In the genomic region with DNA sequence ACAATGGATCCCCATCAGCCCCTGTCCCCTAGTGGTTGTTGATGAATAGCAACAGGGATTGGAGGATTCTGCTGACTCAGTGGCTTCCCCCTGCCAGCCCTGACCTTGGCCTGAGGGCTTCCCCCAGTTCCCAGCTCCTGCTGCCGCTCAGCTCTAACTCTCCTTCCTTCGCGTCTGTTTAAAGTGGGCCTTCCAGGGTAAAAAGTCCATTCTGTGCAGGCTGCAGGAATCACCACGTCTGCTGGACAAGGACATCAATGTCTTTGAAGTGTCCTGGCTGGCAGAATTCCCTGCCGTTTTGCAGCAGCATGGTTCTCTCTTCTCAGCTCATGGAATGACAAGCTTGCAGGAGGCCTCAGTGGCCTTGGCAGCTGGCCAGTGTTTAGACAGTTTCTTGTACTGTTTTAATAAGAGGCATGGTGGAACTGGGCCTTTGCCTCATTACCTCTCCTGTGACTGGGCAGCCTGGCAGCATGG, we compare ENCODE assay signal across 8 cellular contexts.
DNase-seq lines count a peak whose midpoint lies in the region; ATAC-seq, FAIRE-seq and TF ChIP-seq lines count a peak whose summit lies in the region.

No MANE protein-coding gene starts in this region.

- intact Hi-C loops in GM12878 (cut with micrococcal nuclease; ENCODE audit: unreplicated experiment) = no loop called here

- no peaks in the 10 kb centered on the region for H3K27me3 ChIP-seq in GM12878 (replicated peaks in 1 of 2; ENCODE audit: control insufficient read depth in 2 of 2, insufficient read depth in 2 of 2, low read length in 1 of 2)
- no peaks in the 10 kb centered on the region for H3K27me3 ChIP-seq in kidney epithelial cell (ENCODE audit: control insufficient read depth, insufficient read depth, low read length)

- H3K27me3 Mint-ChIP-seq in stimulated activated naive B cell treated with anti-CD40 and anti-IgM and Interleukin-4, amounts not matched to agents 10 μg/mL and 1 μg/mL and 100 μg/mL, for 72 hours = no peaks in the 10 kb centered on the region

- no peak for TF ChIP-seq RAD21 in GM12878 (IDR thresholded peaks at IDR 0.05; ENCODE audit: insufficient read depth, low read depth, low read length)

- BruUV-seq in GM12878 (replicated peaks; lab: Mats Ljungman, UMichigan) = no TSS peak

- H3K4me3 ChIP-seq in HEK293 (ENCODE audit: low read depth, low read length) (no peak overlapping the region), GM12878 (no peak overlapping the region), kidney epithelial cell (ENCODE audit: low read depth, low read length) (no peak overlapping the region)

- H3K4me1 Mint-ChIP-seq in stimulated activated naive B cell treated with anti-CD40 and anti-IgM and Interleukin-4, amounts not matched to agents 10 μg/mL and 1 μg/mL and 100 μg/mL, for 72 hours = peaks cover 7 to 8% of the 10 kb centered on the region in 2 donors

- H3K9ac ChIP-seq in GM12878 (ENCODE audit: control insufficient read depth, insufficient read depth, low read length) = no peak overlapping the region

- H3K36me3 ChIP-seq in HEK293 (ENCODE audit: control insufficient read depth in 2 of 2, insufficient read depth in 1 of 2, low read length in 2 of 2) = no peaks in the 10 kb centered on the region
- no peaks in the 10 kb centered on the region for H3K36me3 ChIP-seq in GM12878 (ENCODE audit: control insufficient read depth in 2 of 2, insufficient read depth in 2 of 2, low read length in 1 of 2)
- H3K36me3 ChIP-seq in kidney epithelial cell (ENCODE audit: control insufficient read depth, insufficient read depth, low read length) = no peaks in the 10 kb centered on the region

- H3K4me2 ChIP-seq in GM12878 (ENCODE audit: control insufficient read depth, insufficient read depth) = no peak overlapping the region

- no peaks in the 10 kb centered on the region; the same call in 1 of the 2 replicates for H4K20me1 ChIP-seq in GM12878 (ENCODE audit: control insufficient read depth, insufficient read depth)

- H3K4me3 Mint-ChIP-seq in stimulated activated naive B cell treated with anti-CD40 and anti-IgM and Interleukin-4, amounts not matched to agents 10 μg/mL and 1 μg/mL and 100 μg/mL, for 72 hours = no peak overlapping the region

- no peak for FAIRE-seq in GM12878 (lab: Jason Lieb, UNC)
- FAIRE-seq in HTR-8/SVneo (lab: Jason Lieb, UNC) = no peak

- WGBS in GM12878 (ENCODE audit: insufficient coverage, insufficient replicate concordance, low lambda C conversion rate, missing lambda C conversion rate) = 91% methylated on average over 5 of the region's 5 CpGs

- no peaks in the 10 kb centered on the region for H3K9me3 ChIP-seq in HEK293 (ENCODE audit: control insufficient read depth, insufficient read depth, low read depth, low read length)
- no peaks in the 10 kb centered on the region; the same call in 2 of the 3 replicates for H3K9me3 ChIP-seq in GM12878 (replicated peaks; ENCODE audit: control insufficient read depth, insufficient read depth, low read length)

- peaks cover 6% of the 10 kb centered on the region; the same call in 1 of the 2 replicates for H3K4me1 ChIP-seq in HEK293 (ENCODE audit: control insufficient read depth, insufficient read depth, low read length)
- H3K4me1 ChIP-seq in GM12878 (ENCODE audit: control insufficient read depth, insufficient read depth, low read length) = peaks cover 13% of the 10 kb centered on the region

- H3K27ac Mint-ChIP-seq in stimulated activated naive B cell treated with anti-CD40 and anti-IgM and Interleukin-4, amounts not matched to agents 10 μg/mL and 1 μg/mL and 100 μg/mL, for 72 hours = no peak overlapping the region

- CTCF ChIA-PET in HEK293 (lab: Yijun Ruan, JAX) (interaction anchor here (0.5 to 1.2 kb wide), 6 partner anchors 11 to 458 kb away, joined by 3 to 11 read pairs (median 4); no protein-coding TSS in a partner anchor), GM12878 (lab: Yijun Ruan, JAX) (no interaction called here)

- peaks cover 16 to 33% of the 10 kb centered on the region in 2 donors for H3K36me3 Mint-ChIP-seq in stimulated activated naive B cell treated with anti-CD40 and anti-IgM and Interleukin-4, amounts not matched to agents 10 μg/mL and 1 μg/mL and 100 μg/mL, for 72 hours

- POLR2A ChIA-PET in HEK293 (lab: Yijun Ruan, JAX) (no interaction called here), GM12878 (lab: Charles Lee) (no interaction called here)

- TF ChIP-seq CTCF in AG09319 (IDR thresholded peaks at IDR 0.05; ENCODE audit: low read depth, low read length) = peak; percentile 31
- TF ChIP-seq CTCF in HEK293 (tag by site-specific recombination; IDR thresholded peaks at IDR 0.05) = no peak
- peak in 2 of 3 experiments; percentile 14 to 29; a peak in 1 of 6 replicates for TF ChIP-seq CTCF in GM12878 (IDR thresholded peaks at IDR 0.05 in 2 of 3, conservative IDR thresholded peaks at IDR 0.05 in 1 of 3; ENCODE audit: control insufficient read depth in 2 of 3, extremely low read depth in 1 of 3, insufficient read depth in 1 of 3, low read depth in 3 of 3, low read length in 3 of 3)
- TF ChIP-seq CTCF in kidney epithelial cell (IDR thresholded peaks at IDR 0.05; ENCODE audit: insufficient read depth, low read length, poor library complexity, severe bottlenecking) = peak; percentile 29

- peaks cover 0 to 2% of the 10 kb centered on the region in 2 donors for H3K9me3 Mint-ChIP-seq in stimulated activated naive B cell treated with anti-CD40 and anti-IgM and Interleukin-4, amounts not matched to agents 10 μg/mL and 1 μg/mL and 100 μg/mL, for 72 hours

- H3K79me2 ChIP-seq in GM12878 (ENCODE audit: control insufficient read depth, insufficient read depth, low read length) = no peaks in the 10 kb centered on the region

- no peak for DNase-seq in AG09319 (ENCODE audit: extremely low read depth, low read depth)
- no peak for DNase-seq in GM12878 (ENCODE audit: low read depth, low spot score)
- DNase-seq in kidney epithelial cell (ENCODE audit: low read depth) = no peak
- no peak for DNase-seq in HTR-8/SVneo (ENCODE audit: insufficient read length, low spot score)
- no peak for DNase-seq in stimulated activated naive B cell treated with anti-CD40 and anti-IgM and Interleukin-4, amounts not matched to agents 10 μg/mL and 1 μg/mL and 100 μg/mL, for 72 hours
- DNase-seq in activated CD4-positive, alpha-beta T cell treated with anti-CD3 and anti-CD28 coated beads, Interleukin-2, amount 50 U/mL, for 4 hours = no peak

- ATAC-seq in GM12878 (no peak), HG03354 (IDR thresholded peaks at IDR 0.05; ENCODE audit: poor library complexity, severe bottlenecking, unreplicated experiment) (no peak)
- no peak for ATAC-seq in stimulated activated naive B cell treated with anti-CD40 and anti-IgM and Interleukin-4, amounts not matched to agents 10 μg/mL and 1 μg/mL and 100 μg/mL, for 72 hours (replicated peaks)

- SMC1A ChIA-PET in GM12878 (lab: Charles Lee; ENCODE audit: uncharacterized antibody, unreplicated experiment) = interaction anchor here (1.1 kb wide), 1 partner anchor 67 kb away, joined by 3 read pairs; no protein-coding TSS in a partner anchor

- H2AFZ ChIP-seq in GM12878 (ENCODE audit: control insufficient read depth, low read depth, low read length) = no peak overlapping the region

- H3K27ac ChIP-seq in HEK293 (ENCODE audit: extremely low read depth, low read depth, low read length) (no peak overlapping the region), GM12878 (ENCODE audit: control insufficient read depth, insufficient read depth) (no peak overlapping the region)

- TF ChIP-seq EP300 in GM12878 (IDR thresholded peaks at IDR 0.05; ENCODE audit: borderline replicate concordance in 1 of 2, control insufficient read depth in 1 of 2, low read depth in 2 of 2, low read length in 2 of 2) = no peak

- RAD21 ChIA-PET in GM12878 (lab: Charles Lee; ENCODE audit: unreplicated experiment) = no interaction called here

- in situ Hi-C loops in GM12878 (cut with MboI) = loop anchor here (5.0 kb wide), 1 partner anchor 68 kb away; no protein-coding TSS in a partner anchor

- no peak for TF ChIP-seq POLR2A in GM12878 (IDR thresholded peaks at IDR 0.05; ENCODE audit: low read depth, low read length)

TF ChIP-seq in HEK293, 187 proteins besides CTCF, POLR2A, EP300 and RAD21 (continues in another document):
- TF ChIP-seq, protein P1, sequence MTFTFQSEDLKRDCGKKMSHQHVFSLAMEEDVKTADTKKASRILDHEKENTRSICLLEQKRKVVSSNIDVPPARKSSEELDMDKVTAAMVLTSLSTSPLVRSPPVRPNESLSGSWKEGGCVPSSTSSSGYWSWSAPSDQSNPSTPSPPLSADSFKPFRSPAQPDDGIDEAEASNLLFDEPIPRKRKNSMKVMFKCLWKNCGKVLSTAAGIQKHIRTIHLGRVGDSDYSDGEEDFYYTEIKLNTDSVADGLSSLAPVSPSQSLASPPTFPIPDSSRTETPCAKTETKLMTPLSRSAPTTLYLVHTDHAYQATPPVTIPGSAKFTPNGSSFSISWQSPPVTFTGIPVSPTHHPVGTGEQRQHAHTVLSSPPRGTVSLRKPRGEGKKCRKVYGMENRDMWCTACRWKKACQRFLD (tag by site-specific recombination; IDR thresholded peaks at IDR 0.05) = no peak
- TF ChIP-seq ZNF350 (tag by site-specific recombination; IDR thresholded peaks at IDR 0.05) (no peak), GLIS1 (tag by site-specific recombination; IDR thresholded peaks at IDR 0.05) (0 out of 2 replicates have a peak, but pooled peaks have one; percentile 20), ZNF600 (tag by site-specific recombination; IDR thresholded peaks at IDR 0.05) (peak; percentile 16; the same call in 1 of the 2 replicates), TRIM28 (IDR thresholded peaks at IDR 0.05; ENCODE audit: borderline replicate concordance, low read length) (peak; percentile 33; the same call in 1 of the 2 replicates), ZBTB17 (tag by site-specific recombination; IDR thresholded peaks at IDR 0.05) (peak; percentile 34; the same call in 1 of the 2 replicates)

TF ChIP-seq in GM12878, 131 proteins besides CTCF, POLR2A, EP300 and RAD21:
- no peak for TF ChIP-seq RELA (IDR thresholded peaks at IDR 0.05; ENCODE audit: borderline replicate concordance, partially characterized antibody)
- TF ChIP-seq MTA2 (IDR thresholded peaks at IDR 0.05; ENCODE audit: low read depth) = no peak
